Comparison of ENCODE assay signal across 1 cellular context in the genomic region with DNA sequence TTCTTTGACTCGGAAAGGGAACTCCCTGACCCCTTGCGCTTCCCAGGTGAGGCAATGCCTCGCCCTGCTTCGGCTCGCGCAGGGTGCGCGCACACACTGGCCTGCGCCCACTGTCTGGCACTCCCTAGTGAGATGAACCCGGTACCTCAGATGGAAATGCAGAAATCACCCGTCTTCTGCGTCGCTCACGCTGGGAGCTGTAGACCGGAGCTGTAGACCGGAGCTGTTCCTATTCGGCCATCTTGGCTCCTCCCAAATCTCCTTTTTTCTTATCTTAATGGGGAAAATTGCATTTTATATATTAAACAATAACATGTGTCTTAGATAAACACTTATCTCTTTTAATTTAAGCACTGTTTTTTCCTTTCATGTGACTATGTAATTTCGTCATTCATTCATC.
TF ChIP-seq lines count a peak whose summit lies in the region.

No MANE protein-coding gene starts in this region.

TF ChIP-seq in HepG2, 621 proteins besides CTCF, POLR2A, EP300 and RAD21:
- peak; percentile 10; the same call in 1 of the 2 replicates for TF ChIP-seq HOXA3 (CRISPR knock-in tag; IDR thresholded peaks at IDR 0.05)
